Comparison of ENCODE assay signal across 35 cellular contexts in the genomic region with DNA sequence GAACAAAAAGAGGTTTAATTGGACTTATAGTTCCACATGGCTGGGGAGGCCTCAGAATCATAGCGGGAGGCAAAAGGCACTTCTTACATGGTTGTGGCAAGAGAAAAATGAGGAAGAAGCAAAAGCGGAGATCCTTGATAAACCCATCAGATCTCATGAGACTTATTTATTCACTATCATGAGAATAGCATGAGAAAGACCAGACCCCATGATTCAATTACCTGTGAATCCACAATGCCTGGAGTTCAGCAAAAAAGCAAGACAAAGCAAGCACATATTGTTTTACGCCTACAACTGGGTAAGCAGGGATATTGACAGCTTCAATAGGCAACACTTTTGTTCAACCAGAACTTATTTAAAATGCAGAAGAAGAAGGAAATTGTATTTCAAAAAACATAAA.
"Had no signal": no experiment of that assay in that cellular context is flagged by ENCODE, and none has a peak within 500 bp of the region (broad histone marks: within the 10 kb centered on the region; RNA-seq: fewer than 3 reads in every experiment).

No MANE protein-coding gene starts in this region.

- H3K4me3 ChIP-seq: adrenal gland, body of pancreas, esophagus squamous epithelium, gastroesophageal sphincter had no signal

- H3K27me3 Mint-ChIP-seq: activated CD4-positive, alpha-beta memory T cell treated with anti-CD3 and anti-CD28 coated beads for 36 hours; activated CD4-positive, alpha-beta T cell treated with anti-CD3 and anti-CD28 coated beads for 36 hours; activated CD4-positive, alpha-beta T cell treated with anti-CD3 and anti-CD28 coated beads, Interleukin-2, amount 10 ng/mL, durations not matched to agents 24 days and 14 days; activated CD8-positive, alpha-beta memory T cell treated with anti-CD3 and anti-CD28 coated beads, Interleukin-2, amount 10 ng/mL, durations not matched to agents 7 days and 5 days; activated naive CD4-positive, alpha-beta T cell treated with anti-CD3 and anti-CD28 coated beads, Interleukin-2, amount 50 U/mL, for 24 hours; activated naive CD8-positive, alpha-beta T cell treated with anti-CD3 and anti-CD28 coated beads for 36 hours; activated naive CD8-positive, alpha-beta T cell treated with anti-CD3 and anti-CD28 coated beads, Interleukin-2, amount 50 U/mL, for 24 hours; effector memory CD8-positive, alpha-beta T cell; T-helper 17 cell had no signal

- H3K4me1 Mint-ChIP-seq: activated CD4-positive, alpha-beta T cell treated with anti-CD3 and anti-CD28 coated beads for 36 hours; activated CD4-positive, alpha-beta T cell treated with anti-CD3 and anti-CD28 coated beads, Interleukin-2, amount 10 ng/mL, durations not matched to agents 24 days and 14 days; activated CD8-positive, alpha-beta memory T cell treated with anti-CD3 and anti-CD28 coated beads, Interleukin-2, amount 10 ng/mL, durations not matched to agents 7 days and 5 days; activated naive CD4-positive, alpha-beta T cell treated with anti-CD3 and anti-CD28 coated beads, Interleukin-2, amount 50 U/mL, for 24 hours; activated naive CD8-positive, alpha-beta T cell treated with anti-CD3 and anti-CD28 coated beads for 36 hours; activated naive CD8-positive, alpha-beta T cell treated with anti-CD3 and anti-CD28 coated beads, Interleukin-2, amount 50 U/mL, for 24 hours; T-helper 17 cell had no signal

- H3K36me3 ChIP-seq: adrenal gland, esophagus squamous epithelium, gastroesophageal sphincter, WERI-Rb-1 had no signal

- H3K9me3 Mint-ChIP-seq: activated CD4-positive, alpha-beta T cell treated with anti-CD3 and anti-CD28 coated beads, Interleukin-2, amount 10 ng/mL, durations not matched to agents 24 days and 14 days had no signal

- H3K36me3 Mint-ChIP-seq: activated CD4-positive, alpha-beta memory T cell treated with anti-CD3 and anti-CD28 coated beads for 36 hours; activated CD8-positive, alpha-beta memory T cell treated with anti-CD3 and anti-CD28 coated beads, Interleukin-2, amount 10 ng/mL, durations not matched to agents 7 days and 5 days; activated naive CD4-positive, alpha-beta T cell treated with anti-CD3 and anti-CD28 coated beads, Interleukin-2, amount 50 U/mL, for 24 hours; activated naive CD8-positive, alpha-beta T cell treated with anti-CD3 and anti-CD28 coated beads for 36 hours had no signal

- H3K4me1 ChIP-seq: adrenal gland, body of pancreas, esophagus squamous epithelium, gastroesophageal sphincter had no signal

- H3K4me3 Mint-ChIP-seq: activated CD4-positive, alpha-beta memory T cell treated with anti-CD3 and anti-CD28 coated beads for 36 hours; activated CD4-positive, alpha-beta T cell treated with anti-CD3 and anti-CD28 coated beads for 36 hours; activated CD4-positive, alpha-beta T cell treated with anti-CD3 and anti-CD28 coated beads, Interleukin-2, amount 10 ng/mL, durations not matched to agents 24 days and 14 days; activated CD8-positive, alpha-beta memory T cell treated with anti-CD3 and anti-CD28 coated beads, Interleukin-2, amount 10 ng/mL, durations not matched to agents 7 days and 5 days; activated CD8-positive, alpha-beta T cell treated with anti-CD3 and anti-CD28 coated beads, Interleukin-2, amount 10 ng/mL, durations not matched to agents 7 days and 5 days; activated naive CD4-positive, alpha-beta T cell treated with anti-CD3 and anti-CD28 coated beads for 36 hours; activated naive CD4-positive, alpha-beta T cell treated with anti-CD3 and anti-CD28 coated beads, Interleukin-2, amount 50 U/mL, for 24 hours; activated naive CD8-positive, alpha-beta T cell treated with anti-CD3 and anti-CD28 coated beads for 36 hours; activated naive CD8-positive, alpha-beta T cell treated with anti-CD3 and anti-CD28 coated beads, Interleukin-2, amount 50 U/mL, for 24 hours; activated T-helper 1 cell treated with anti-CD3 and anti-CD28 coated beads, Interleukin-12 subunit alpha, Interleukin-12 subunit beta, Interleukin-2, Interleukin-4 antibody, amounts not matched to agents 30 ng/mL and 10 ng/mL and 1 ng/mL, durations not matched to agents 14 hours and 24 hours and 36 hours; effector memory CD8-positive, alpha-beta T cell; T-helper 17 cell; T-helper 2 cell treated with Interferon-gamma antibody and Interleukin-4, amounts not matched to agents 5 μg/mL and 100 μg/mL, for 36 hours had no signal

- DNase-seq: activated CD4-positive, alpha-beta memory T cell treated with anti-CD3 and anti-CD28 coated beads for 36 hours; activated CD4-positive, alpha-beta T cell treated with anti-CD3 and anti-CD28 coated beads for 36 hours; activated CD4-positive, alpha-beta T cell treated with anti-CD3 and anti-CD28 coated beads, Interleukin-2, amount 10 ng/mL, durations not matched to agents 24 days and 14 days; activated CD4-positive, CD25-positive, alpha-beta regulatory T cell; activated CD4-positive, CD25-positive, alpha-beta regulatory T cell treated with anti-CD3 and anti-CD28 coated beads, Interleukin-2, amount 50 U/mL, for 72 hours; activated CD8-positive, alpha-beta memory T cell treated with anti-CD3 and anti-CD28 coated beads, Interleukin-2, amount 10 ng/mL, durations not matched to agents 7 days and 5 days; activated CD8-positive, alpha-beta memory T cell treated with anti-CD3 and anti-CD28 coated beads, Interleukin-2, amount 50 U/mL, for 4 hours; activated CD8-positive, alpha-beta T cell treated with anti-CD3 and anti-CD28 coated beads, Interleukin-2, amount 10 ng/mL, durations not matched to agents 7 days and 5 days; activated effector memory CD4-positive, alpha-beta T cell treated with anti-CD3 and anti-CD28 coated beads, Interleukin-2, amount 50 U/mL, for 16 hours; activated naive CD4-positive, alpha-beta T cell treated with anti-CD3 and anti-CD28 coated beads for 36 hours; activated naive CD8-positive, alpha-beta T cell treated with anti-CD3 and anti-CD28 coated beads for 36 hours; activated naive CD8-positive, alpha-beta T cell treated with anti-CD3 and anti-CD28 coated beads, Interleukin-2, amount 50 U/mL, for 24 hours; activated T-cell treated with anti-CD3 and anti-CD28 coated beads, Interleukin-2, amount 50 U/mL, for 1 hour; activated T-cell treated with anti-CD3 and anti-CD28 coated beads, Interleukin-2, amount 50 U/mL, for 48 hours; adrenal gland; amygdala; aorta; body of pancreas; caudate nucleus; cortex of kidney; dermis blood vessel endothelial cell; effector CD4-positive, alpha-beta T cell; effector memory CD8-positive, alpha-beta T cell; esophagus squamous epithelium; foreskin melanocyte; T-helper 1 cell; T-helper 17 cell; T1000; WERI-Rb-1 had no signal

- H3K27ac Mint-ChIP-seq: activated CD4-positive, alpha-beta memory T cell treated with anti-CD3 and anti-CD28 coated beads for 36 hours; activated CD4-positive, alpha-beta T cell treated with anti-CD3 and anti-CD28 coated beads for 36 hours; activated CD4-positive, alpha-beta T cell treated with anti-CD3 and anti-CD28 coated beads, Interleukin-2, amount 10 ng/mL, durations not matched to agents 24 days and 14 days; activated CD8-positive, alpha-beta memory T cell treated with anti-CD3 and anti-CD28 coated beads, Interleukin-2, amount 10 ng/mL, durations not matched to agents 7 days and 5 days; activated CD8-positive, alpha-beta T cell treated with anti-CD3 and anti-CD28 coated beads, Interleukin-2, amount 10 ng/mL, durations not matched to agents 7 days and 5 days; activated naive CD4-positive, alpha-beta T cell treated with anti-CD3 and anti-CD28 coated beads for 36 hours; activated naive CD4-positive, alpha-beta T cell treated with anti-CD3 and anti-CD28 coated beads, Interleukin-2, amount 50 U/mL, for 24 hours; activated naive CD8-positive, alpha-beta T cell treated with anti-CD3 and anti-CD28 coated beads for 36 hours; activated naive CD8-positive, alpha-beta T cell treated with anti-CD3 and anti-CD28 coated beads, Interleukin-2, amount 50 U/mL, for 24 hours; activated T-helper 1 cell treated with anti-CD3 and anti-CD28 coated beads, Interleukin-12 subunit alpha, Interleukin-12 subunit beta, Interleukin-2, Interleukin-4 antibody, amounts not matched to agents 30 ng/mL and 10 ng/mL and 1 ng/mL, durations not matched to agents 14 hours and 24 hours and 36 hours; activated T-helper 2 cell treated with anti-CD3 and anti-CD28 coated beads, Interferon-gamma antibody, Interleukin-2, Interleukin-4, amounts not matched to agents 10 μg/mL and 5 μg/mL and 100 μg/mL, durations not matched to agents 14 hours and 24 hours and 36 hours; effector memory CD8-positive, alpha-beta T cell; T-helper 17 cell; T-helper 2 cell treated with Interferon-gamma antibody and Interleukin-4, amounts not matched to agents 5 μg/mL and 100 μg/mL, for 36 hours had no signal

- H3K27me3 ChIP-seq: adrenal gland, body of pancreas, esophagus squamous epithelium, gastroesophageal sphincter had no signal

- H3K27ac ChIP-seq: adrenal gland, body of pancreas, epithelial cell of prostate, esophagus squamous epithelium, gastroesophageal sphincter, WERI-Rb-1 had no signal

- ATAC-seq: activated CD4-positive, alpha-beta T cell treated with anti-CD3 and anti-CD28 coated beads for 36 hours; activated CD8-positive, alpha-beta memory T cell treated with anti-CD3 and anti-CD28 coated beads, Interleukin-2, amount 10 ng/mL, durations not matched to agents 7 days and 5 days; activated CD8-positive, alpha-beta T cell treated with anti-CD3 and anti-CD28 coated beads, Interleukin-2, amount 10 ng/mL, durations not matched to agents 7 days and 5 days; activated naive CD8-positive, alpha-beta T cell treated with anti-CD3 and anti-CD28 coated beads, Interleukin-2, amount 50 U/mL, for 24 hours; body of pancreas; effector memory CD8-positive, alpha-beta T cell; gastroesophageal sphincter; T-helper 17 cell had no signal

- H3K9me3 ChIP-seq: adrenal gland, body of pancreas, gastroesophageal sphincter had no signal
